20 cellular contexts compared by ENCODE assay signal in genomic region chr10:2049560-2049959, GRCh38.
DNase-seq lines count a peak whose midpoint lies in the region; ATAC-seq and TF ChIP-seq lines count a peak whose summit lies in the region.
"Had no signal": no experiment of that assay in that cellular context is flagged by ENCODE, and none has a peak within 500 bp of the region (broad histone marks: within the 10 kb centered on the region; RNA-seq: fewer than 3 reads in every experiment).

No MANE protein-coding gene starts in this region.

- H3K27ac Mint-ChIP-seq in activated CD4-positive, alpha-beta T cell treated with anti-CD3 and anti-CD28 coated beads for 36 hours, result no peak overlapping the region
- H3K27ac Mint-ChIP-seq: CD14-positive monocyte had no signal

- H3K4me3 ChIP-seq in RWPE2 (ENCODE audit: severe bottlenecking), result no peak overlapping the region

- no peak overlapping the region for H3K4me3 Mint-ChIP-seq in activated CD4-positive, alpha-beta T cell treated with anti-CD3 and anti-CD28 coated beads for 36 hours
- H3K4me3 Mint-ChIP-seq: CD14-positive monocyte had no signal

- H3K36me3 ChIP-seq in RWPE2 (ENCODE audit: low read depth), result no peaks in the 10 kb centered on the region
- H3K36me3 ChIP-seq: BE2C had no signal

- peak; percentile 47 for ATAC-seq in activated CD4-positive, alpha-beta T cell treated with anti-CD3 and anti-CD28 coated beads for 36 hours
- ATAC-seq in RWPE2 (ENCODE audit: low read depth) (peak; percentile 27; the same call in 1 of the 3 replicates), esophagus mucosa (peak; percentile 20)

- peaks cover 11% of the 10 kb centered on the region for H3K9me3 Mint-ChIP-seq in activated CD4-positive, alpha-beta T cell treated with anti-CD3 and anti-CD28 coated beads for 36 hours (ENCODE audit: low read depth)

- no peak for DNase-seq in activated CD4-positive, alpha-beta T cell treated with anti-CD3 and anti-CD28 coated beads for 36 hours
- DNase-seq in activated CD4-positive, alpha-beta T cell treated with anti-CD3 and anti-CD28 coated beads, Interleukin-2, amount 50 U/mL, for 4 hours, result no peak
- DNase-seq in CD1c-positive myeloid dendritic cell (ENCODE audit: extremely low spot score) (peak; percentile 5), RWPE2 (ENCODE audit: low spot score) (no peak), AG20443 (ENCODE audit: low spot score) (no peak), cortex of kidney (lab: John Stamatoyannopoulos, UW) (no peak)
- DNase-seq: BE2C, DMS153, NCI-H1105, NCI-H1436 treated with DMSO at 0.1 percent for 48 hours, NCI-H1930, NCI-H2107, NCI-H446, NCI-H524 treated with DMSO at 0.1 percent for 48 hours, NCI-H774, SHP77 had no signal

- no peak for TF ChIP-seq CTCF in RWPE2 (IDR thresholded peaks at IDR 0.05; ENCODE audit: poor library complexity, severe bottlenecking)

- no peaks in the 10 kb centered on the region for H3K4me1 Mint-ChIP-seq in activated CD4-positive, alpha-beta T cell treated with anti-CD3 and anti-CD28 coated beads for 36 hours
- H3K4me1 Mint-ChIP-seq: CD14-positive monocyte had no signal

- H3K27me3 ChIP-seq in RWPE2 (ENCODE audit: insufficient read depth, poor library complexity, severe bottlenecking), result no peaks in the 10 kb centered on the region
- H3K27me3 ChIP-seq: BE2C had no signal

- no peaks in the 10 kb centered on the region for H3K9me3 ChIP-seq in RWPE2 (ENCODE audit: severe bottlenecking)
- H3K9me3 ChIP-seq: BE2C had no signal

- CTCF ChIA-PET in activated CD4-positive, alpha-beta T cell treated with anti-CD3 and anti-CD28 coated beads for 36 hours (lab: Charles Lee), result no interaction called here

- intact Hi-C loops in activated CD4-positive, alpha-beta T cell treated with anti-CD3 and anti-CD28 coated beads for 36 hours (cut with DNase I, micrococcal nuclease), result no loop called here

- no peaks in the 10 kb centered on the region for H3K4me1 ChIP-seq in RWPE2 (ENCODE audit: insufficient read depth, poor library complexity, severe bottlenecking)
- H3K4me1 ChIP-seq: BE2C had no signal

- POLR2A ChIA-PET in activated CD4-positive, alpha-beta T cell treated with anti-CD3 and anti-CD28 coated beads for 36 hours (lab: Charles Lee), result no interaction called here

- peaks cover 3% of the 10 kb centered on the region for H3K27me3 Mint-ChIP-seq in activated CD4-positive, alpha-beta T cell treated with anti-CD3 and anti-CD28 coated beads for 36 hours

- H3K36me3 Mint-ChIP-seq in activated CD4-positive, alpha-beta T cell treated with anti-CD3 and anti-CD28 coated beads for 36 hours (ENCODE audit: low read depth), result no peaks in the 10 kb centered on the region
- H3K36me3 Mint-ChIP-seq: CD14-positive monocyte had no signal

- H3K27ac ChIP-seq in RWPE2 (ENCODE audit: poor library complexity, severe bottlenecking), result peak overlapping the region; percentile 38
- H3K27ac ChIP-seq: 22Rv1, HL-60 had no signal
